ENCODE assay signal across 9 cellular contexts in the genomic region with DNA sequence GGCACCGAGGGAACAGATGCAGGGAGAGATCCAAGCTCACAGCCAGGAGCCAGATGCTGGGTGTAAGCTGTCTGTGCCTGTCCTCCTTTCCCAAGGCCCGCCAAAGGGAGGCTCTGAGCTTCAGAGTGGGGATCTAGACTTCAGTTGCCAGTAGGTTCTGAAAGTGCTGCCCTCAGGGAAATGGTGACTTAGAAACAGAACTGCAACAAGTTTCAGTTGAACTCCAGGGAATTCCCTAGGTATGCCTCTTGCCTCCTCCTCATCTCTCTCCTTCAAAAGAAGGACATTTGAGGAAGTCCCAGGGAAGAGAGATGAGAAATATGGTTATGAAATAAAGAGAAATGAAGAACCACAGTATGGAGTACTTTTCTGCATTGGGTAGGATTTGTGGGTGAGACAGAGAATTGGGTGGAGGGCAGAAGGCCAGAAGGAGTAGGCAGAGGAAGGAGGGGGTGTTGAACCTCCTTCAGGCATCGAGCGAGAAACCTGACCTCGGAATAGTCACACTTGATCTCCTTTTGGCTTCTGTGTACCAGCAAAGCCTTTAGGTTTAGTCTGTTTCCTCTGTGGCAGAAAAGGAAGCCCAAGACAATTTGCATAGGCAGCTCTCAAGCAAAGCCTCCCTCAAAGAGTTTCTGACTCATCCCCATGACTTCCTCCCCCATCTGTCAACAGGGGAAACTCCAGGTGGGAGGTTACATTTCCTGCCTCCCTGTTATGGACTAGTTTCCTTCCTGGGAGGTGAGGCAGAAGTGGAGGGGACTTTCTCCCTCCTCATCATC. TPM values are rescaled to one million over a fixed set of nuclear protein-coding genes. Genes with fewer than 3 reads are reported as not detected.
A peak's percentile ranks its signal among the peaks of the same experiment; 100 is the strongest.
DNase-seq lines count a peak whose midpoint lies in the region; ATAC-seq and TF ChIP-seq lines count a peak whose summit lies in the region.
"Had no signal": no experiment of that assay in that cellular context is flagged by ENCODE, and none has a peak within 500 bp of the region (broad histone marks: within the 10 kb centered on the region; RNA-seq: fewer than 3 reads in every experiment).

No MANE protein-coding gene starts in this region.

- TF ChIP-seq CTCF in RWPE2 (IDR thresholded peaks at IDR 0.05; ENCODE audit: poor library complexity, severe bottlenecking): no peak

- H3K27ac Mint-ChIP-seq in CD8-positive, alpha-beta memory T cell: peak overlapping the region in 6 of 8 donors; percentile 81 to 94 (median 88)

- no peaks in the 10 kb centered on the region for H3K36me3 Mint-ChIP-seq in CD8-positive, alpha-beta memory T cell

- no peaks in the 10 kb centered on the region for H3K36me3 ChIP-seq in CD8-positive, alpha-beta memory T cell (ENCODE audit: insufficient read depth, low read length)
- H3K36me3 ChIP-seq in RWPE2 (ENCODE audit: low read depth): no peaks in the 10 kb centered on the region

- H3K9me3 Mint-ChIP-seq in CD8-positive, alpha-beta memory T cell: no peaks in the 10 kb centered on the region

- no peaks in the 10 kb centered on the region for H3K9me3 ChIP-seq in CD8-positive, alpha-beta memory T cell (ENCODE audit: low read length)
- H3K9me3 ChIP-seq in RWPE2 (ENCODE audit: severe bottlenecking): no peaks in the 10 kb centered on the region

- peak overlapping the region; percentile 41 for H3K4me3 ChIP-seq in CD8-positive, alpha-beta memory T cell (ENCODE audit: low read length)
- H3K4me3 ChIP-seq in RWPE2 (ENCODE audit: severe bottlenecking): no peak overlapping the region

- peak; percentile 20 to 76 (median 55) for DNase-seq in CD8-positive, alpha-beta memory T cell
- DNase-seq in RWPE2 (ENCODE audit: low spot score) (no peak), inferior parietal cortex (ENCODE audit: extremely low spot score) (peak; percentile 32), NCI-H2227 (lab: John Stamatoyannopoulos, UW; ENCODE audit: unreplicated experiment) (no peak)
- DNase-seq in activated naive CD4-positive, alpha-beta T cell treated with anti-CD3 and anti-CD28 coated beads, Interleukin-2, amount 50 U/mL, for 16 hours: peak; percentile 62
- peak; percentile 35 for DNase-seq in stimulated activated CD8-positive, alpha-beta memory T cell treated with anti-CD3 and anti-CD28 coated beads, Interleukin-12 subunit alpha, Interleukin-12 subunit beta, amount 100 ng/mL, for 1 hour (ENCODE audit: low read depth)

- H3K4me1 Mint-ChIP-seq in CD8-positive, alpha-beta memory T cell: peaks cover 0 to 3% (median 0%) of the 10 kb centered on the region in 3 donors

- no peak overlapping the region for H3K27ac ChIP-seq in CD8-positive, alpha-beta memory T cell (ENCODE audit: low read depth, low read length)
- H3K27ac ChIP-seq in RWPE2 (ENCODE audit: poor library complexity, severe bottlenecking): peak overlapping the region; percentile 78
- H3K27ac ChIP-seq: VCaP had no signal

- H3K27me3 ChIP-seq in CD8-positive, alpha-beta memory T cell (ENCODE audit: insufficient read depth, low read length, poor library complexity, severe bottlenecking): no peaks in the 10 kb centered on the region
- H3K27me3 ChIP-seq in RWPE2 (ENCODE audit: insufficient read depth, poor library complexity, severe bottlenecking): no peaks in the 10 kb centered on the region

- peaks cover 25% of the 10 kb centered on the region for H3K4me1 ChIP-seq in CD8-positive, alpha-beta memory T cell (ENCODE audit: insufficient read depth, low read length)
- H3K4me1 ChIP-seq in RWPE2 (ENCODE audit: insufficient read depth, poor library complexity, severe bottlenecking): peaks cover 19% of the 10 kb centered on the region

- peaks cover 0 to under 1% of the 10 kb centered on the region in 2 donors for H3K27me3 Mint-ChIP-seq in CD8-positive, alpha-beta memory T cell

- CTCF ChIA-PET in CD8-positive, alpha-beta memory T cell (lab: Charles Lee): interaction anchor here (0.9 to 2.5 kb wide), 6 partner anchors 13 to 501 kb away, joined by 3 to 13 read pairs (median 3); partner anchors contain the start of gene NDUFAF7

- H3K4me3 Mint-ChIP-seq in CD8-positive, alpha-beta memory T cell: peak overlapping the region in 6 of 7 donors; percentile 21 to 72 (median 42)

- ATAC-seq in GM19351 (IDR thresholded peaks at IDR 0.05; ENCODE audit: unreplicated experiment) (peak; percentile 91), HG03432 (IDR thresholded peaks at IDR 0.05; ENCODE audit: unreplicated experiment) (peak; percentile 95), RWPE2 (ENCODE audit: low read depth) (peak; percentile 90)

- POLR2A ChIA-PET in CD8-positive, alpha-beta memory T cell (lab: Charles Lee): interaction anchor here (0.6 to 1.5 kb wide), 3 partner anchors 15 to 228 kb away, joined by 3 to 4 read pairs (median 4); no protein-coding TSS in a partner anchor

RNA-seq across cellular contexts. Expression of gene QPCT, which starts 45.7 kb away (rescaled TPM):
- 1 to 10 TPM; 3.9 to 4.2 TPM for total RNA-seq in CD8-positive, alpha-beta memory T cell
- polyA plus RNA-seq in CD8-positive, alpha-beta memory T cell: 0.26 TPM

Comparison
In these comparisons a context has a peak if more than half of its experiments do, and no peak if none do; other contexts are left out.
1. DNase-seq: peak in CD8-positive, alpha-beta memory T cell (5 of 5), activated naive CD4-positive, alpha-beta T cell treated with anti-CD3 and anti-CD28 coated beads, Interleukin-2, amount 50 U/mL, for 16 hours (single experiment), inferior parietal cortex (single experiment) and stimulated activated CD8-positive, alpha-beta memory T cell treated with anti-CD3 and anti-CD28 coated beads, Interleukin-12 subunit alpha, Interleukin-12 subunit beta, amount 100 ng/mL, for 1 hour (single experiment); none in RWPE2 (single experiment) and NCI-H2227 (single experiment).
2. Peak in every context shown above with its lines, with median percentiles within 50 percentile points of each other: ATAC-seq.